Comparison of ENCODE assay signal across 15 cellular contexts in genomic region chr11:38282718-38283117, GRCh38.
DNase-seq lines count a peak whose midpoint lies in the region; ATAC-seq, FAIRE-seq and TF ChIP-seq lines count a peak whose summit lies in the region.
"Had no signal": no experiment of that assay in that cellular context is flagged by ENCODE, and none has a peak within 500 bp of the region (broad histone marks: within the 10 kb centered on the region; RNA-seq: fewer than 3 reads in every experiment).

No MANE protein-coding gene starts in this region.

- POLR2A ChIA-PET in HepG2 (lab: Yijun Ruan, JAX): no interaction called here

- BruUV-seq in HepG2 (replicated peaks; lab: Mats Ljungman, UMichigan): no TSS peak

- ATAC-seq in HepG2: no peak
- ATAC-seq in right lobe of liver: no peak
- ATAC-seq in pancreas: no peak
- no peak for ATAC-seq in gastrocnemius medialis
- ATAC-seq: CD8-positive, alpha-beta T cell; HCT116 had no signal

- H3K4me3 ChIP-seq in HepG2 (replicated peaks in 1 of 3; ENCODE audit: insufficient read depth in 1 of 3, low read depth in 2 of 3, low read length in 3 of 3): no peak overlapping the region
- no peak overlapping the region for H3K4me3 ChIP-seq in right lobe of liver
- H3K4me3 ChIP-seq in adipocyte (ENCODE audit: low read length): no peak overlapping the region
- H3K4me3 ChIP-seq in pancreas: no peak overlapping the region
- no peak overlapping the region for H3K4me3 ChIP-seq in gastrocnemius medialis
- H3K4me3 ChIP-seq: BLaER1 treated with 17β-estradiol and CSF1 and Interleukin-3, amounts not matched to agents 10 nM and 100 nM had no signal

- 13% methylated on average over 4 of the region's 4 CpGs for WGBS in HepG2 (ENCODE audit: low lambda C conversion rate)
- 51% methylated on average over 4 of the region's 4 CpGs for WGBS in right lobe of liver (ENCODE audit: insufficient coverage, low coverage, low lambda C conversion rate, missing lambda C conversion rate)
- 64 to 76% methylated on average over 4 of the region's 4 CpGs for WGBS in pancreas, 2 donors

- no peak for DNase-seq in HepG2 (ENCODE audit: low spot score)
- no peak for DNase-seq in right lobe of liver
- DNase-seq in adipocyte (ENCODE audit: low read depth): peak; percentile 1
- no peak for DNase-seq in pancreas
- no peak for DNase-seq in gastrocnemius medialis
- DNase-seq in islet precursor cell: no peak
- DNase-seq: Calu3; CD8-positive, alpha-beta T cell; GOT3; H7; HFFc6 had no signal

- H3K9me3 ChIP-seq in HepG2 (ENCODE audit: low read length): peaks cover 14% of the 10 kb centered on the region; the same call in 1 of the 2 replicates
- H3K9me3 ChIP-seq in right lobe of liver: no peaks in the 10 kb centered on the region
- H3K9me3 ChIP-seq in adipocyte (ENCODE audit: control insufficient read depth, low read length): no peaks in the 10 kb centered on the region
- no peaks in the 10 kb centered on the region for H3K9me3 ChIP-seq in pancreas
- H3K9me3 ChIP-seq in gastrocnemius medialis: no peaks in the 10 kb centered on the region

- TF ChIP-seq CTCF in HepG2 (CRISPR knock-in tag; IDR thresholded peaks at IDR 0.05): no peak
- no peak for TF ChIP-seq CTCF in right lobe of liver (IDR thresholded peaks at IDR 0.05)
- no peak for TF ChIP-seq CTCF in pancreas (IDR thresholded peaks at IDR 0.05)
- no peak for TF ChIP-seq CTCF in gastrocnemius medialis (IDR thresholded peaks at IDR 0.05 in 4 of 5, conservative IDR thresholded peaks at IDR 0.05 in 1 of 5)

- no peaks in the 10 kb centered on the region for H3K79me2 ChIP-seq in HepG2 (ENCODE audit: insufficient read depth, low read length)

- H3K36me3 ChIP-seq in HepG2 (replicated peaks in 1 of 2; ENCODE audit: control insufficient read depth in 1 of 2, insufficient read depth in 2 of 2, low read length in 2 of 2) (no peaks in the 10 kb centered on the region), right lobe of liver (no peaks in the 10 kb centered on the region), adipocyte (ENCODE audit: control insufficient read depth, insufficient read depth, low read length, severe bottlenecking) (no peaks in the 10 kb centered on the region), pancreas (no peaks in the 10 kb centered on the region), gastrocnemius medialis (no peaks in the 10 kb centered on the region)

- H3K4me1 ChIP-seq in HepG2 (ENCODE audit: insufficient read depth, low read length): no peaks in the 10 kb centered on the region
- no peaks in the 10 kb centered on the region for H3K4me1 ChIP-seq in right lobe of liver
- H3K4me1 ChIP-seq in adipocyte (ENCODE audit: control insufficient read depth, insufficient read depth, low read length): no peaks in the 10 kb centered on the region
- H3K4me1 ChIP-seq in pancreas: no peaks in the 10 kb centered on the region
- no peaks in the 10 kb centered on the region for H3K4me1 ChIP-seq in gastrocnemius medialis

- in situ Hi-C loops in HepG2 (cut with HindIII; ENCODE audit: extremely low pct_ligation_motif_present, low pct_unique_long_range_greater_than_20kb) (no loop called here), gastrocnemius medialis (cut with MboI; ENCODE audit: low sequenced_read_pairs in 4 of 4) (no loop called here)

- H2AFZ ChIP-seq in HepG2 (ENCODE audit: low read length): no peak overlapping the region

- FAIRE-seq in HepG2 (lab: Jason Lieb, UNC) (no peak), pancreas (lab: Jason Lieb, UNC) (peak; percentile 37)
- FAIRE-seq: GM12891, HTR-8/SVneo had no signal

- no peak for TF ChIP-seq RAD21 in HepG2 (CRISPR knock-in tag; IDR thresholded peaks at IDR 0.05)

- no peak overlapping the region for H3K27ac ChIP-seq in HepG2 (ENCODE audit: extremely low read length, insufficient read depth, low read length)
- H3K27ac ChIP-seq in right lobe of liver: no peak overlapping the region
- no peak overlapping the region for H3K27ac ChIP-seq in pancreas
- no peak overlapping the region for H3K27ac ChIP-seq in gastrocnemius medialis
- H3K27ac ChIP-seq: BLaER1 treated with 17β-estradiol and CSF1 and Interleukin-3, amounts not matched to agents 10 nM and 100 nM had no signal

- H4K20me1 ChIP-seq in HepG2 (ENCODE audit: insufficient read depth, low read length): no peaks in the 10 kb centered on the region
- H4K20me1 ChIP-seq: BLaER1 treated with 17β-estradiol and CSF1 and Interleukin-3, amounts not matched to agents 10 nM and 100 nM had no signal

- H3K4me2 ChIP-seq in HepG2 (ENCODE audit: low read depth, low read length): no peak overlapping the region
- H3K4me2 ChIP-seq: BLaER1 treated with 17β-estradiol and CSF1 and Interleukin-3, amounts not matched to agents 10 nM and 100 nM had no signal

- intact Hi-C loops in HepG2 (cut with micrococcal nuclease; ENCODE audit: unreplicated experiment): no loop called here
- intact Hi-C loops in right lobe of liver (cut with DNase I): no loop called here
- intact Hi-C loops in pancreas (cut with DNase I): no loop called here
- intact Hi-C loops in gastrocnemius medialis (cut with DNase I; ENCODE audit: low total_unique reads): no loop called here

- TF ChIP-seq POLR2A in HepG2 (IDR thresholded peaks at IDR 0.05; ENCODE audit: insufficient read depth in 1 of 2, low read depth in 2 of 2, low read length in 2 of 2) (no peak), right lobe of liver (IDR thresholded peaks at IDR 0.05) (no peak), gastrocnemius medialis (IDR thresholded peaks at IDR 0.05) (no peak)

- TF ChIP-seq EP300 in HepG2 (IDR thresholded peaks at IDR 0.05; ENCODE audit: low read depth in 2 of 2, low read length in 2 of 2): no peak
- TF ChIP-seq EP300 in HepG2 (CRISPR knock-in tag; IDR thresholded peaks at IDR 0.05; ENCODE audit: borderline replicate concordance): no peak

- CTCF ChIA-PET in HepG2 (lab: Yijun Ruan, JAX; ENCODE audit: low intra/inter-chr PET ratio, low total read pairs): no interaction called here

- no peak overlapping the region for H3K9ac ChIP-seq in HepG2 (ENCODE audit: insufficient read depth, low read depth, low read length)
- no peak overlapping the region for H3K9ac ChIP-seq in adipocyte (ENCODE audit: low read length)
- H3K9ac ChIP-seq: BLaER1 treated with 17β-estradiol and CSF1 and Interleukin-3, amounts not matched to agents 10 nM and 100 nM had no signal

- H3K27me3 ChIP-seq in HepG2 (ENCODE audit: control insufficient read depth in 1 of 2, insufficient read depth in 2 of 2, low read length in 2 of 2) (no peaks in the 10 kb centered on the region), right lobe of liver (no peaks in the 10 kb centered on the region), adipocyte (replicated peaks; ENCODE audit: control insufficient read depth, insufficient read depth, low read length) (no peaks in the 10 kb centered on the region), pancreas (no peaks in the 10 kb centered on the region), gastrocnemius medialis (no peaks in the 10 kb centered on the region)
- H3K27me3 ChIP-seq: BLaER1 treated with 17β-estradiol and CSF1 and Interleukin-3, amounts not matched to agents 10 nM and 100 nM had no signal

TF ChIP-seq in HepG2, 621 proteins besides CTCF, POLR2A, EP300 and RAD21:
- TF ChIP-seq ETV6 (CRISPR knock-in tag; conservative IDR thresholded peaks at IDR 0.05): no peak
- TF ChIP-seq LCORL (IDR thresholded peaks at IDR 0.05): peak; percentile 73; the same call in 1 of the 2 replicates
- TF ChIP-seq LCORL (CRISPR knock-in tag; IDR thresholded peaks at IDR 0.05): no peak
